13 cellular contexts compared by ENCODE assay signal in genomic region chr3:66431494-66431893, GRCh38.
A peak's percentile ranks its signal among the peaks of the same experiment; 100 is the strongest.
DNase-seq lines count a peak whose midpoint lies in the region; ATAC-seq and TF ChIP-seq lines count a peak whose summit lies in the region.
"Had no signal": no experiment of that assay in that cellular context is flagged by ENCODE, and none has a peak within 500 bp of the region (broad histone marks: within the 10 kb centered on the region; RNA-seq: fewer than 3 reads in every experiment).

No MANE protein-coding gene starts in this region.

- peaks cover 0 to 9% of the 10 kb centered on the region in 2 donors for H3K36me3 ChIP-seq in stomach smooth muscle (ENCODE audit: control insufficient read depth in 2 of 2, insufficient read depth in 2 of 2, low read length in 2 of 2)
- H3K36me3 ChIP-seq: colonic mucosa, suprapubic skin had no signal

- no peak overlapping the region for H3K4me3 ChIP-seq in fibroblast of the aortic adventitia (ENCODE audit: low read depth, low read length)
- H3K4me3 ChIP-seq in stomach smooth muscle (ENCODE audit: low read length in 2 of 2): no peak overlapping the region
- H3K4me3 ChIP-seq: colonic mucosa, suprapubic skin had no signal

- ATAC-seq in GM18520 (IDR thresholded peaks at IDR 0.05; ENCODE audit: unreplicated experiment): no peak
- ATAC-seq in activated CD8-positive, alpha-beta T cell treated with anti-CD3 and anti-CD28 coated beads, Interleukin-2, amount 10 ng/mL, durations not matched to agents 7 days and 5 days: no peak
- no peak for ATAC-seq in activated T-cell treated with anti-CD3 and anti-CD28 coated beads, Interleukin-2, amount 50 U/mL, for 72 hours (replicated peaks in 1 of 2)

- no peak overlapping the region for H3K9ac ChIP-seq in stomach smooth muscle (ENCODE audit: low read length in 2 of 2)

- H3K4me1 ChIP-seq in stomach smooth muscle (ENCODE audit: control insufficient read depth, insufficient read depth, low read length): peaks cover 73% of the 10 kb centered on the region
- H3K4me1 ChIP-seq: Caco-2, colonic mucosa had no signal

- CTCF ChIA-PET in activated CD8-positive, alpha-beta T cell treated with anti-CD3 and anti-CD28 coated beads, Interleukin-2, amount 10 ng/mL, durations not matched to agents 7 days and 5 days (lab: Charles Lee): no interaction called here

- peak overlapping the region; percentile 86 for H3K27ac ChIP-seq in stomach smooth muscle (ENCODE audit: low read length)
- H3K27ac ChIP-seq: colonic mucosa, suprapubic skin had no signal

- H3K9me3 Mint-ChIP-seq in activated CD8-positive, alpha-beta T cell treated with anti-CD3 and anti-CD28 coated beads, Interleukin-2, amount 10 ng/mL, durations not matched to agents 7 days and 5 days (ENCODE audit: insufficient read depth): no peaks in the 10 kb centered on the region
- H3K9me3 Mint-ChIP-seq in activated T-cell treated with anti-CD3 and anti-CD28 coated beads, Interleukin-2, amount 50 U/mL, for 72 hours: no peaks in the 10 kb centered on the region
- H3K9me3 Mint-ChIP-seq: activated naive CD4-positive, alpha-beta T cell treated with anti-CD3 and anti-CD28 coated beads, Interleukin-2, amount 10 ng/mL, durations not matched to agents 7 days and 5 days had no signal

- no peak for TF ChIP-seq CTCF in fibroblast of the aortic adventitia (IDR thresholded peaks at IDR 0.05; ENCODE audit: insufficient read depth, low read length)

- H3K27me3 ChIP-seq in stomach smooth muscle (ENCODE audit: control insufficient read depth in 1 of 2, insufficient read depth in 2 of 2, low read length in 2 of 2): no peaks in the 10 kb centered on the region
- H3K27me3 ChIP-seq: colonic mucosa, suprapubic skin had no signal

- H3K27me3 Mint-ChIP-seq in activated CD8-positive, alpha-beta T cell treated with anti-CD3 and anti-CD28 coated beads, Interleukin-2, amount 10 ng/mL, durations not matched to agents 7 days and 5 days (ENCODE audit: low read depth): no peaks in the 10 kb centered on the region
- no peaks in the 10 kb centered on the region for H3K27me3 Mint-ChIP-seq in activated T-cell treated with anti-CD3 and anti-CD28 coated beads, Interleukin-2, amount 50 U/mL, for 72 hours (ENCODE audit: low read depth)
- H3K27me3 Mint-ChIP-seq: activated naive CD4-positive, alpha-beta T cell treated with anti-CD3 and anti-CD28 coated beads, Interleukin-2, amount 10 ng/mL, durations not matched to agents 7 days and 5 days had no signal

- no peak overlapping the region for H3K27ac Mint-ChIP-seq in activated CD8-positive, alpha-beta T cell treated with anti-CD3 and anti-CD28 coated beads, Interleukin-2, amount 10 ng/mL, durations not matched to agents 7 days and 5 days
- no peak overlapping the region for H3K27ac Mint-ChIP-seq in activated T-cell treated with anti-CD3 and anti-CD28 coated beads, Interleukin-2, amount 50 U/mL, for 72 hours

- H3K36me3 Mint-ChIP-seq in activated CD8-positive, alpha-beta T cell treated with anti-CD3 and anti-CD28 coated beads, Interleukin-2, amount 10 ng/mL, durations not matched to agents 7 days and 5 days (ENCODE audit: low read depth): peaks cover 2% of the 10 kb centered on the region
- no peaks in the 10 kb centered on the region for H3K36me3 Mint-ChIP-seq in activated T-cell treated with anti-CD3 and anti-CD28 coated beads, Interleukin-2, amount 50 U/mL, for 72 hours (ENCODE audit: insufficient read depth in 2 of 2)

- DNase-seq in GM04503 (ENCODE audit: low read depth) (peak; percentile 78), amniotic epithelial cell (ENCODE audit: low read depth) (peak; percentile 56), fibroblast of the aortic adventitia (ENCODE audit: low read depth) (peak; percentile 76), OCI-M1 (lab: John Stamatoyannopoulos, UW) (no peak)
- no peak for DNase-seq in activated CD8-positive, alpha-beta T cell treated with anti-CD3 and anti-CD28 coated beads, Interleukin-2, amount 10 ng/mL, durations not matched to agents 7 days and 5 days
- no peak for DNase-seq in activated T-cell treated with anti-CD3 and anti-CD28 coated beads, Interleukin-2, amount 50 U/mL, for 72 hours
- DNase-seq: activated naive CD4-positive, alpha-beta T cell treated with anti-CD3 and anti-CD28 coated beads, Interleukin-2, amount 10 ng/mL, durations not matched to agents 7 days and 5 days; Caco-2; colonic mucosa; foreskin melanocyte had no signal

- H3K4me3 Mint-ChIP-seq in activated CD8-positive, alpha-beta T cell treated with anti-CD3 and anti-CD28 coated beads, Interleukin-2, amount 10 ng/mL, durations not matched to agents 7 days and 5 days: no peak overlapping the region
- no peak overlapping the region for H3K4me3 Mint-ChIP-seq in activated T-cell treated with anti-CD3 and anti-CD28 coated beads, Interleukin-2, amount 50 U/mL, for 72 hours
- H3K4me3 Mint-ChIP-seq: activated naive CD4-positive, alpha-beta T cell treated with anti-CD3 and anti-CD28 coated beads, Interleukin-2, amount 10 ng/mL, durations not matched to agents 7 days and 5 days had no signal

- H3K4me1 Mint-ChIP-seq in activated CD8-positive, alpha-beta T cell treated with anti-CD3 and anti-CD28 coated beads, Interleukin-2, amount 10 ng/mL, durations not matched to agents 7 days and 5 days (ENCODE audit: low read depth): peaks cover 12% of the 10 kb centered on the region
- peaks cover 13% of the 10 kb centered on the region for H3K4me1 Mint-ChIP-seq in activated T-cell treated with anti-CD3 and anti-CD28 coated beads, Interleukin-2, amount 50 U/mL, for 72 hours (ENCODE audit: low read depth)

- POLR2A ChIA-PET in activated CD8-positive, alpha-beta T cell treated with anti-CD3 and anti-CD28 coated beads, Interleukin-2, amount 10 ng/mL, durations not matched to agents 7 days and 5 days (lab: Charles Lee): no interaction called here

- H3K9me3 ChIP-seq in stomach smooth muscle (ENCODE audit: control insufficient read depth in 2 of 2, low read length in 2 of 2): no peaks in the 10 kb centered on the region
- H3K9me3 ChIP-seq: Caco-2, colonic mucosa, suprapubic skin had no signal

Comparison
In these comparisons a context has a peak if more than half of its experiments do, and no peak if none do; other contexts are left out.
1. DNase-seq: peak in GM04503 (single experiment), amniotic epithelial cell (single experiment) and fibroblast of the aortic adventitia (single experiment); none in OCI-M1 (single experiment), activated CD8-positive, alpha-beta T cell treated with anti-CD3 and anti-CD28 coated beads, Interleukin-2, amount 10 ng/mL, durations not matched to agents 7 days and 5 days (single experiment) and activated T-cell treated with anti-CD3 and anti-CD28 coated beads, Interleukin-2, amount 50 U/mL, for 72 hours (0 of 2).